In the genomic region with DNA sequence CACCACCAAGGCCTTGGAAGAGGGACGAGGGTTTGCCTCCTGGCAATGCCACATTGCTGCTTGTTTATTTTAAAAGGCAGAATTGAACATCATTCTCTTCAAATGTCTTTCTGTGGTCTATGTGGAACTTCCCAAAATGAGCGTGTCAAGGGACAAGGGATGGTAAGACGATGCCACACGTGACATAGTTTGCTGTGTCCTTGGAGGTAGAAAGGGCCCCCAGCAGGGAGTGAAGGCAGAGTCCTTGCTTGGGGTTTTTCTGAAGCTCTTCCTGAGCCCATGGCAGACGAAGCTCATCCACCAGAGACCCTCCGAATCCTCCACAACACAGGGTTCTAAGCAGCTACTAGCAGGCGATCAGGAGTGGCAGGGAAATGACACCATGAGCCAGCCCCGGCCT, we compare ENCODE assay signal across 20 cellular contexts. TPM values are rescaled to one million over a fixed set of nuclear protein-coding genes. Genes with fewer than 3 reads are reported as not detected.
DNase-seq lines count a peak whose midpoint lies in the region; ATAC-seq, FAIRE-seq and TF ChIP-seq lines count a peak whose summit lies in the region.
"Had no signal": no experiment of that assay in that cellular context is flagged by ENCODE, and none has a peak within 500 bp of the region (broad histone marks: within the 10 kb centered on the region; RNA-seq: fewer than 3 reads in every experiment).

No MANE protein-coding gene starts in this region.

- H3K36me3 ChIP-seq in HCT116 (ENCODE audit: control insufficient read depth in 1 of 2, insufficient read depth in 2 of 2, low read length in 2 of 2), result 0 out of 4 replicates have a peak, but pooled peaks cover 0 to 3% of the 10 kb centered on the region in 2 experiments
- H3K36me3 ChIP-seq in WERI-Rb-1, result no peaks in the 10 kb centered on the region
- no peaks in the 10 kb centered on the region for H3K36me3 ChIP-seq in tibial artery
- H3K36me3 ChIP-seq: BLaER1 treated with 17β-estradiol and CSF1 and Interleukin-3, amounts not matched to agents 10 nM and 100 nM had no signal

- H3K9me2 ChIP-seq in HCT116 (ENCODE audit: insufficient read depth), result no peaks in the 10 kb centered on the region

- BruUV-seq in HCT116 (replicated peaks; lab: Mats Ljungman, UMichigan), result no TSS peak

- peak overlapping the region; percentile 67 for H3K4me2 ChIP-seq in HCT116 (ENCODE audit: low read length)
- H3K4me2 ChIP-seq: A549, PC-9 had no signal

- H3K27ac ChIP-seq in HCT116 (ENCODE audit: low read depth, low read length), result peak overlapping the region; percentile 13; the same call in 1 of the 2 replicates
- 0 out of 2 replicates have a peak overlapping the region, but pooled peaks have one; percentile 4 for H3K27ac ChIP-seq in WERI-Rb-1
- H3K27ac ChIP-seq in tibial artery, result peak overlapping the region; percentile 84 to 91
- H3K27ac ChIP-seq: BLaER1 treated with 17β-estradiol and CSF1 and Interleukin-3, amounts not matched to agents 10 nM and 100 nM; PC-9 had no signal

- FAIRE-seq in frontal cortex (lab: Jason Lieb, UNC), result no peak
- FAIRE-seq: A549, HTR-8/SVneo had no signal

- peaks cover 32 to 43% of the 10 kb centered on the region in 2 experiments for H3K4me1 ChIP-seq in HCT116 (ENCODE audit: control insufficient read depth in 1 of 2, insufficient read depth in 2 of 2, low read length in 2 of 2)
- peaks cover 0 to 53% (median 33%) of the 10 kb centered on the region in 4 donors for H3K4me1 ChIP-seq in tibial artery

- ATAC-seq in HCT116, result no peak
- no peak for ATAC-seq in GM21576 (IDR thresholded peaks at IDR 0.05; ENCODE audit: unreplicated experiment)
- no peak for ATAC-seq in GM18909 (IDR thresholded peaks at IDR 0.05; ENCODE audit: poor library complexity, unreplicated experiment)
- ATAC-seq: A549 had no signal

- H4K20me1 ChIP-seq in HCT116 (ENCODE audit: insufficient read depth), result no peaks in the 10 kb centered on the region

- POLR2A ChIA-PET in HCT116 (lab: Charles Lee), result no interaction called here

- RAD21 ChIA-PET in HCT116 (lab: Charles Lee; ENCODE audit: low non-redundant PET in 1 of 2, low total read pairs in 2 of 2, uncharacterized antibody in 2 of 2, unreplicated experiment in 2 of 2), result no interaction called here

- intact Hi-C loops in HCT116 (cut with micrococcal nuclease) (no loop called here), tibial artery (cut with DNase I; ENCODE audit: low total_unique reads) (no loop called here)

- no peak overlapping the region for H3K4me3 ChIP-seq in HCT116 (replicated peaks in 1 of 2; ENCODE audit: low read depth in 1 of 2, low read length in 2 of 2)
- no peak overlapping the region for H3K4me3 ChIP-seq in WERI-Rb-1 (ENCODE audit: low read depth, low read length)
- H3K4me3 ChIP-seq in tibial artery, result no peak overlapping the region
- H3K4me3 ChIP-seq: A549; BLaER1 treated with 17β-estradiol and CSF1 and Interleukin-3, amounts not matched to agents 10 nM and 100 nM; PC-9 had no signal

- H3K79me2 ChIP-seq in HCT116 (ENCODE audit: insufficient read depth, low read length), result 0 out of 2 replicates have a peak, but pooled peaks cover 2% of the 10 kb centered on the region

- TF ChIP-seq POLR2A in HCT116 (IDR thresholded peaks at IDR 0.05; ENCODE audit: borderline replicate concordance, extremely low read depth, insufficient read depth, insufficient read length), result no peak

- DNase-seq in HCT116 (ENCODE audit: low read depth, low spot score) (no peak), WERI-Rb-1 (no peak), fibroblast of gingiva (ENCODE audit: low read depth) (peak; percentile 45), tibial artery (no peak), frontal cortex (ENCODE audit: low spot score in 2 of 2) (no peak)
- no peak for DNase-seq in stimulated activated CD4-positive, alpha-beta T cell treated with anti-CD3 and anti-CD28 coated beads, Interleukin-4, amount 100 ng/mL, for 1 hour
- DNase-seq: CD8-positive, alpha-beta memory T cell; DMS79; H9; NCI-H1417; NCI-H187; NCI-H345; NCI-H526; PC-9; SW 1271 had no signal

- TF ChIP-seq CTCF in HCT116 (IDR thresholded peaks at IDR 0.05 in 2 of 3, conservative IDR thresholded peaks at IDR 0.05 in 1 of 3; ENCODE audit: borderline replicate concordance in 1 of 3, insufficient read depth in 1 of 3, low read depth in 2 of 3, low read length in 2 of 3) (no peak), WERI-Rb-1 (IDR thresholded peaks at IDR 0.05; ENCODE audit: low read depth, low read length) (no peak), tibial artery (IDR thresholded peaks at IDR 0.05) (no peak)

- TF ChIP-seq RAD21 in HCT116 (IDR thresholded peaks at IDR 0.05; ENCODE audit: low read depth), result no peak

- CTCF ChIA-PET in HCT116 (lab: Charles Lee), result no interaction called here

- H3K9ac ChIP-seq in HCT116 (ENCODE audit: low read length), result no peak overlapping the region
- H3K9ac ChIP-seq: BLaER1 treated with 17β-estradiol and CSF1 and Interleukin-3, amounts not matched to agents 10 nM and 100 nM had no signal

- H3K27me3 ChIP-seq in HCT116 (ENCODE audit: insufficient read depth, low read length), result no peaks in the 10 kb centered on the region
- H3K27me3 ChIP-seq in WERI-Rb-1 (ENCODE audit: insufficient read depth, low read depth, severe bottlenecking), result no peaks in the 10 kb centered on the region
- H3K27me3 ChIP-seq in tibial artery, result no peaks in the 10 kb centered on the region

- no peak overlapping the region for H2AFZ ChIP-seq in HCT116 (ENCODE audit: low read depth, low read length, poor library complexity, severe bottlenecking)
- H2AFZ ChIP-seq: PC-9 had no signal

- H3K9me3 ChIP-seq in HCT116 (ENCODE audit: control insufficient read depth in 1 of 2, insufficient read depth in 1 of 2, low read depth in 1 of 2, low read length in 2 of 2) (no peaks in the 10 kb centered on the region), WERI-Rb-1 (ENCODE audit: severe bottlenecking) (peaks cover 4% of the 10 kb centered on the region), tibial artery (no peaks in the 10 kb centered on the region)
- H3K9me3 ChIP-seq: A549 had no signal

TF ChIP-seq in HCT116, 20 proteins besides CTCF, POLR2A, EP300 and RAD21 (continues in another document):
- TF ChIP-seq EZH2phosphoT487 (IDR thresholded peaks at IDR 0.05; ENCODE audit: borderline replicate concordance) (no peak), TCF7L2 (IDR thresholded peaks at IDR 0.05; ENCODE audit: borderline replicate concordance, extremely low read depth, insufficient read depth, insufficient read length) (no peak), ATF3 (IDR thresholded peaks at IDR 0.05) (no peak), REST (IDR thresholded peaks at IDR 0.05; ENCODE audit: low read depth) (no peak), ZNF274 (IDR thresholded peaks at IDR 0.05; ENCODE audit: low read depth, low read length) (no peak), SRF (IDR thresholded peaks at IDR 0.05; ENCODE audit: low read depth) (no peak), YY1 (IDR thresholded peaks at IDR 0.05; ENCODE audit: extremely low read depth, insufficient replicate concordance, low read depth, low read length) (no peak), POLR2AphosphoS5 (IDR thresholded peaks at IDR 0.05; ENCODE audit: low read depth, low read length) (no peak)
- TF ChIP-seq, protein P1, sequence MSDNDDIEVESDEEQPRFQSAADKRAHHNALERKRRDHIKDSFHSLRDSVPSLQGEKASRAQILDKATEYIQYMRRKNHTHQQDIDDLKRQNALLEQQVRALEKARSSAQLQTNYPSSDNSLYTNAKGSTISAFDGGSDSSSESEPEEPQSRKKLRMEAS (IDR thresholded peaks at IDR 0.05), result no peak

RNA-seq across cellular contexts. Expression of gene PRRX2, which starts 28.3 kb away (rescaled TPM):
- total RNA-seq in HCT116 (2021; ENCODE audit: unreplicated experiment) (25.5 TPM), frontal cortex (not detected)
- polyA plus RNA-seq in HCT116 (2012), result 12.7 and 17.1 TPM in 2 replicates
- polyA plus RNA-seq: CD8-positive, alpha-beta memory T cell had no signal

RNA-seq across cellular contexts. Expression of gene ASB6, which starts 51.8 kb away (rescaled TPM):
- 21.6 TPM for total RNA-seq in HCT116 (2021; ENCODE audit: unreplicated experiment)
- polyA plus RNA-seq in HCT116 (2012), result 18.3 and 20.7 TPM in 2 replicates
- total RNA-seq in frontal cortex, result 10.6 TPM

RNA-seq across cellular contexts. Expression of gene PTGES, which starts 59.1 kb away (rescaled TPM):
- total RNA-seq in HCT116 (2021; ENCODE audit: unreplicated experiment) (17.2 TPM), frontal cortex (3.7 TPM)
- polyA plus RNA-seq in HCT116 (2012), result 16.8 and 19.0 TPM in 2 replicates
- total RNA-seq: CD8-positive, alpha-beta memory T cell had no signal
- polyA plus RNA-seq: CD8-positive, alpha-beta memory T cell had no signal

Comparison
In these comparisons a context has a peak if more than half of its experiments do, and no peak if none do; other contexts are left out.
1. H3K27ac ChIP-seq: peak in every context shown above with its lines; median percentile 88 in tibial artery; 13 in HCT116; 4 in WERI-Rb-1.
2. RNA of gene PRRX2, which starts 28.3 kb away (total RNA-seq): 25.5 TPM in HCT116 (single experiment); not detected in frontal cortex (single experiment); every median in the first group is over 10 times any median in the second.